ENCODE assay signal across 8 cellular contexts in genomic region chr12:106358410-106359241, GRCh38. TPM values are rescaled to one million over a fixed set of nuclear protein-coding genes. Genes with fewer than 3 reads are reported as not detected.
DNase-seq lines count a peak whose midpoint lies in the region; ATAC-seq and TF ChIP-seq lines count a peak whose summit lies in the region.

No MANE protein-coding gene starts in this region.

- TF ChIP-seq CTCF in cardiac muscle cell (IDR thresholded peaks at IDR 0.05; ENCODE audit: low read depth, low read length) (no peak), psoas muscle (IDR thresholded peaks at IDR 0.05) (no peak)

- peak overlapping the region; percentile 91 to 95 (median 92) for H3K27ac Mint-ChIP-seq in CD4-positive, CD25-positive, alpha-beta regulatory T cell
- H3K27ac Mint-ChIP-seq in activated CD4-positive, alpha-beta memory T cell treated with anti-CD3 and anti-CD28 coated beads for 36 hours: peak overlapping the region; percentile 92

- H3K9me3 ChIP-seq in CD4-positive, CD25-positive, alpha-beta regulatory T cell (ENCODE audit: control insufficient read depth in 2 of 2, low read length in 2 of 2): no peaks in the 10 kb centered on the region
- H3K9me3 ChIP-seq in HUES64 (ENCODE audit: insufficient read depth, low read depth, low read length) (no peaks in the 10 kb centered on the region), cardiac muscle cell (ENCODE audit: low read depth) (no peaks in the 10 kb centered on the region), psoas muscle (no peaks in the 10 kb centered on the region)

- H3K4me3 Mint-ChIP-seq in CD4-positive, CD25-positive, alpha-beta regulatory T cell: peak overlapping the region; percentile 85 to 95 (median 90)
- peak overlapping the region; percentile 93 for H3K4me3 Mint-ChIP-seq in activated CD4-positive, alpha-beta memory T cell treated with anti-CD3 and anti-CD28 coated beads for 36 hours

- 48% methylated on average over 17 of the region's 17 CpGs for WGBS in HUES64
- WGBS in psoas muscle, 3 donors: 29 to 33% (median 30%) methylated on average over 17 of the region's 17 CpGs

- no peaks in the 10 kb centered on the region for H3K36me3 ChIP-seq in CD4-positive, CD25-positive, alpha-beta regulatory T cell (ENCODE audit: control insufficient read depth, insufficient read depth, low read length)
- H3K36me3 ChIP-seq in HUES64 (ENCODE audit: insufficient read depth, low read length) (no peaks in the 10 kb centered on the region), cardiac muscle cell (no peaks in the 10 kb centered on the region), psoas muscle (ENCODE audit: insufficient read depth in 1 of 2, low read depth in 1 of 2) (no peaks in the 10 kb centered on the region)

- peaks cover 11 to 19% (median 15%) of the 10 kb centered on the region in 4 donors for H3K4me1 Mint-ChIP-seq in CD4-positive, CD25-positive, alpha-beta regulatory T cell
- peaks cover 15% of the 10 kb centered on the region for H3K4me1 Mint-ChIP-seq in activated CD4-positive, alpha-beta memory T cell treated with anti-CD3 and anti-CD28 coated beads for 36 hours (ENCODE audit: low read depth)

- no peak for ATAC-seq in CD4-positive, CD25-positive, alpha-beta regulatory T cell (ENCODE audit: low read depth in 2 of 2)
- ATAC-seq in GM21381 (IDR thresholded peaks at IDR 0.05; ENCODE audit: unreplicated experiment) (peak; percentile 18), psoas muscle (peak; percentile 65 to 82 (median 78))

- peak overlapping the region; percentile 85 for H3K4me3 ChIP-seq in CD4-positive, CD25-positive, alpha-beta regulatory T cell (ENCODE audit: low read depth, low read length)
- H3K4me3 ChIP-seq in HUES64 (ENCODE audit: low read length) (peak overlapping the region; percentile 79), cardiac muscle cell (peak overlapping the region; percentile 81), psoas muscle (peak overlapping the region; percentile 72)

- peak overlapping the region; percentile 86 for H3K9ac ChIP-seq in HUES64 (ENCODE audit: low read depth, low read length)

- no peak for DNase-seq in CD4-positive, CD25-positive, alpha-beta regulatory T cell
- DNase-seq in activated CD4-positive, alpha-beta memory T cell treated with anti-CD3 and anti-CD28 coated beads for 36 hours: no peak
- peak in 1 of 2 donors; percentile 84 for DNase-seq in cardiac muscle cell (ENCODE audit: low read depth in 1 of 2, low spot score in 1 of 2)
- DNase-seq in psoas muscle: peak; percentile 56 to 75
- no peak for DNase-seq in T1000 (lab: John Stamatoyannopoulos, UW)
- no peak for DNase-seq in NCI-H2227 (lab: John Stamatoyannopoulos, UW; ENCODE audit: unreplicated experiment)

- no peaks in the 10 kb centered on the region for H3K27me3 ChIP-seq in CD4-positive, CD25-positive, alpha-beta regulatory T cell (ENCODE audit: control insufficient read depth, insufficient read depth, low read length)
- H3K27me3 ChIP-seq in HUES64 (ENCODE audit: insufficient read depth, low read length) (no peaks in the 10 kb centered on the region), cardiac muscle cell (no peaks in the 10 kb centered on the region), psoas muscle (ENCODE audit: insufficient read depth in 3 of 3, low read length in 2 of 3) (no peaks in the 10 kb centered on the region)

- CTCF ChIA-PET in activated CD4-positive, alpha-beta memory T cell treated with anti-CD3 and anti-CD28 coated beads for 36 hours (lab: Charles Lee): interaction anchor here (0.5 to 3.6 kb wide), 16 partner anchors 13 to 1401 kb away, joined by 3 to 21 read pairs (median 4); partner anchors contain the start of genes TCP11L2 and TMEM263

- peaks cover 0 to 1% (median 0%) of the 10 kb centered on the region in 7 donors for H3K9me3 Mint-ChIP-seq in CD4-positive, CD25-positive, alpha-beta regulatory T cell
- H3K9me3 Mint-ChIP-seq in activated CD4-positive, alpha-beta memory T cell treated with anti-CD3 and anti-CD28 coated beads for 36 hours: no peaks in the 10 kb centered on the region

- peak overlapping the region; percentile 89 for H3K27ac ChIP-seq in CD4-positive, CD25-positive, alpha-beta regulatory T cell (ENCODE audit: insufficient read depth, low read length, poor library complexity, severe bottlenecking)
- H3K27ac ChIP-seq in HUES64 (ENCODE audit: low read depth, low read length) (peak overlapping the region; percentile 36), cardiac muscle cell (peak overlapping the region; percentile 96), psoas muscle (peak overlapping the region; percentile 96)

- peaks cover 14% of the 10 kb centered on the region for H3K4me1 ChIP-seq in CD4-positive, CD25-positive, alpha-beta regulatory T cell (ENCODE audit: control insufficient read depth, insufficient read depth, low read length, poor library complexity, severe bottlenecking)
- H3K4me1 ChIP-seq in HUES64 (ENCODE audit: insufficient read depth, low read length): peaks cover 4% of the 10 kb centered on the region; the same call in 1 of the 2 replicates
- H3K4me1 ChIP-seq in cardiac muscle cell (ENCODE audit: low read depth): peaks cover 25% of the 10 kb centered on the region
- peaks cover 14% of the 10 kb centered on the region for H3K4me1 ChIP-seq in psoas muscle

- intact Hi-C loops in activated CD4-positive, alpha-beta memory T cell treated with anti-CD3 and anti-CD28 coated beads for 36 hours (cut with micrococcal nuclease): loop anchor here (1.0 to 10.0 kb wide), 4 partner anchors 556 to 1329 kb away; partner anchors contain the start of genes CRY1, MTERF2 and PWP1
- intact Hi-C loops in psoas muscle (cut with DNase I): loop anchor here in 1 of 2 donors (5.0 kb wide), 1 partner anchor 51 kb away; no protein-coding TSS in a partner anchor

- POLR2A ChIA-PET in activated CD4-positive, alpha-beta memory T cell treated with anti-CD3 and anti-CD28 coated beads for 36 hours (lab: Charles Lee): interaction anchor here (0.5 to 2.3 kb wide), 5 partner anchors 55 to 1122 kb away, joined by 3 to 10 read pairs (median 3); partner anchors contain the start of genes APPL2 and TCP11L2

- H3K36me3 Mint-ChIP-seq in CD4-positive, CD25-positive, alpha-beta regulatory T cell: no peaks in the 10 kb centered on the region
- peaks cover 11% of the 10 kb centered on the region for H3K36me3 Mint-ChIP-seq in activated CD4-positive, alpha-beta memory T cell treated with anti-CD3 and anti-CD28 coated beads for 36 hours

- H3K27me3 Mint-ChIP-seq in CD4-positive, CD25-positive, alpha-beta regulatory T cell: peaks cover 4% of the 10 kb centered on the region
- no peaks in the 10 kb centered on the region for H3K27me3 Mint-ChIP-seq in activated CD4-positive, alpha-beta memory T cell treated with anti-CD3 and anti-CD28 coated beads for 36 hours

RNA-seq across cellular contexts. Expression of gene POLR3B, which starts 1.1 kb away (rescaled TPM):
- total RNA-seq in CD4-positive, CD25-positive, alpha-beta regulatory T cell: 5.2 TPM
- 1 to 10 TPM; 3.4 to 5.7 (median 4.6) TPM for polyA plus RNA-seq in CD4-positive, CD25-positive, alpha-beta regulatory T cell
- polyA plus RNA-seq in HUES64 (2013, experiment 1 of 2): 13.4 TPM
- polyA plus RNA-seq in HUES64 (2013, experiment 2 of 2): 10.3 TPM
- 1 to 10 TPM; 6.2 to 7.3 TPM for total RNA-seq in activated CD4-positive, alpha-beta memory T cell treated with anti-CD3 and anti-CD28 coated beads for 36 hours
- total RNA-seq in cardiac muscle cell: 10.7 and 11.5 TPM in 2 replicates
- 8.5 and 12.2 TPM in 2 replicates for polyA plus RNA-seq in cardiac muscle cell
- 10 to 100 TPM in 1 of 4 donors, 1 to 10 TPM in 3; 4.3 to 14.0 (median 8.4) TPM for total RNA-seq in psoas muscle
- polyA plus RNA-seq in psoas muscle: 1 to 10 TPM; 3.6 to 6.7 (median 5.3) TPM

RNA-seq across cellular contexts. Expression of gene TCP11L2, which starts 56.1 kb away (rescaled TPM):
- 153 TPM for total RNA-seq in CD4-positive, CD25-positive, alpha-beta regulatory T cell
- polyA plus RNA-seq in CD4-positive, CD25-positive, alpha-beta regulatory T cell: 10 to 100 TPM; 46.0 to 65.9 (median 64.6) TPM
- 1.8 TPM for polyA plus RNA-seq in HUES64 (2013, experiment 1 of 2)
- 2.8 TPM for polyA plus RNA-seq in HUES64 (2013, experiment 2 of 2)
- 10 to 100 TPM in 1 of 2 experiments, 1 to 10 TPM in 1; 8.8 to 10.3 TPM for total RNA-seq in activated CD4-positive, alpha-beta memory T cell treated with anti-CD3 and anti-CD28 coated beads for 36 hours
- total RNA-seq in cardiac muscle cell: 22.1 and 31.5 TPM in 2 replicates
- polyA plus RNA-seq in cardiac muscle cell: 9.0 and 13.2 TPM in 2 replicates
- total RNA-seq in psoas muscle: 10 to 100 TPM; 26.7 to 63.1 (median 39.0) TPM
- polyA plus RNA-seq in psoas muscle: 10 to 100 TPM in 2 of 3 donors, 1 to 10 TPM in 1; 3.9 to 26.0 (median 15.2) TPM

Comparison
In these comparisons a context has a peak if more than half of its experiments do, and no peak if none do; other contexts are left out.
1. ATAC-seq: peak in GM21381 (single experiment) and psoas muscle (4 of 4); none in CD4-positive, CD25-positive, alpha-beta regulatory T cell (0 of 2).
2. DNase-seq: peak in psoas muscle (2 of 2); none in CD4-positive, CD25-positive, alpha-beta regulatory T cell (0 of 3), activated CD4-positive, alpha-beta memory T cell treated with anti-CD3 and anti-CD28 coated beads for 36 hours (single experiment), T1000 (single experiment) and NCI-H2227 (single experiment).
3. H3K27ac ChIP-seq: peak in every context shown above with its lines; median percentile 96 in cardiac muscle cell; 96 in psoas muscle; 89 in CD4-positive, CD25-positive, alpha-beta regulatory T cell; 36 in HUES64.
4. Peak in every context shown above with its lines, with median percentiles within 50 percentile points of each other: H3K4me3 ChIP-seq.